Comparison of ENCODE assay signal across 8 cellular contexts in the genomic region with DNA sequence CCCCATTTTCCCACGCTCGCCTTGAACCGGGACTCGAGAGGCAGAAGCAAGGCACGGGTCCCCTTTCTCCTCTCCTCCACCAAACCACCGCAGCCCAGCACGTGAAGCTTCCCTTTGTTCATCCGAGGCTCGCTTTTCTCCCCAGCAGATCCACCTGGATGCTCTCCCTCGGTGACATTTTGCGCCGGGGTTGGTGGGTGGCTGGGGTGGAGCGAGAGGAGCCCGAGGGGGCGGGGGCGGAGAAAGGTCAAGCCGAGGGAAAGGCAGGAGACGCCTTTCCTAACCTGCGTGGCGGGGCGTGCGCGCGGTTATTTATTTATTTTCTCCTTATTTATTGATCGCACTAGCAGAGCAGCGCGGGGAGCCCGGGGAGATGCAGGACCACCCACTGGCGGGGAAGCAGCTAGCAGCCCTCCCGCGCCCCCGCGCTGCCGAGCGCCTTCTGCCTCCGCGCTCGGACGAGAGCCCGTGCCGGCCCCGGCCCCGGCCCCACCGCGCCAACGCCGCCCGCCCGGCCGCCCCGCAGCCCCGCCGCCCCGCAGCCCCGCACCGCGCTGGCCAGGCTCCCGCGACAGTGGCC. TPM values are rescaled to one million over a fixed set of nuclear protein-coding genes. Genes with fewer than 3 reads are reported as not detected.
A peak's percentile ranks its signal among the peaks of the same experiment; 100 is the strongest.
DNase-seq lines count a peak whose midpoint lies in the region; ATAC-seq and TF ChIP-seq lines count a peak whose summit lies in the region.

Gene KCND2 (plus strand): TSS at position 280 of the 580 bp plus-strand sequence.

- H4K20me1 ChIP-seq in PC-9 (ENCODE audit: insufficient read depth), result no peaks in the 10 kb centered on the region

- no peaks in the 10 kb centered on the region for H3K79me2 ChIP-seq in PC-9 (ENCODE audit: low read depth)

- no peak for TF ChIP-seq EP300 in ovary (IDR thresholded peaks at IDR 0.05)

- CTCF ChIA-PET in PC-9 (lab: Charles Lee), result interaction anchor here (0.6 to 1.4 kb wide), 3 partner anchors 337 to 452 kb away, joined by 3 to 5 read pairs (median 4); no protein-coding TSS in a partner anchor

- no peak within 1 kb of the TSS for H3K27ac Mint-ChIP-seq in activated T-cell treated with anti-CD3 and anti-CD28 coated beads, Interleukin-2, amount 50 U/mL, for 72 hours

- no TSS peak for BruUV-seq in PC-9 (replicated peaks; lab: Mats Ljungman, UMichigan)

- peak within 1 kb of the TSS; percentile 87 for H2AFZ ChIP-seq in PC-9

- H3K36me3 Mint-ChIP-seq in activated T-cell treated with anti-CD3 and anti-CD28 coated beads, Interleukin-2, amount 50 U/mL, for 72 hours (ENCODE audit: insufficient read depth in 2 of 2), result peaks cover 0 to 3% of the 10 kb centered on the region in 2 donors

- 1% methylated on average over 41 to 59 of the region's 59 CpGs for WGBS in ovary, 3 donors

- no peaks in the 10 kb centered on the region for H3F3A ChIP-seq in PC-9 (ENCODE audit: insufficient read depth, low read depth)

- H3K4me3 ChIP-seq in PC-9, result peak within 1 kb of the TSS; percentile 61
- peak within 1 kb of the TSS; percentile 65 for H3K4me3 ChIP-seq in fibroblast of pulmonary artery (replicated peaks; ENCODE audit: low read depth, low read length)
- peak within 1 kb of the TSS; percentile 52 for H3K4me3 ChIP-seq in ovary
- H3K4me3 ChIP-seq in effector memory CD4-positive, alpha-beta T cell (ENCODE audit: insufficient read depth, low read depth, low read length, poor library complexity, severe bottlenecking), result no peak within 1 kb of the TSS

- intact Hi-C loops in PC-9 (cut with micrococcal nuclease; ENCODE audit: unreplicated experiment) (loop anchor here (1.0 to 10.0 kb wide), 6 partner anchors 134 to 1003 kb away; no protein-coding TSS in a partner anchor), ovary (cut with DNase I) (loop anchor here (5.0 to 10.0 kb wide), 2 partner anchors 336 to 338 kb away; no protein-coding TSS in a partner anchor)

- no peak for TF ChIP-seq POLR2A in ovary (IDR thresholded peaks at IDR 0.05)

- DNase-seq in activated T-cell treated with anti-CD3 and anti-CD28 coated beads, Interleukin-2, amount 50 U/mL, for 72 hours, result no peak
- no peak for DNase-seq in activated T-cell treated with anti-CD3 and anti-CD28 coated beads, Interleukin-2, amount 50 U/mL, for 48 hours
- DNase-seq in PC-9 (peak in 1 of 2 experiments; percentile 34), fibroblast of pulmonary artery (ENCODE audit: low read depth) (peak; percentile 6), ovary (peak; percentile 35 to 66 (median 41)), NCI-H226 (no peak)
- no peak for DNase-seq in effector memory CD4-positive, alpha-beta T cell

- POLR2A ChIA-PET in PC-9 (lab: Charles Lee; ENCODE audit: unreplicated experiment), result interaction anchor here (0.5 kb wide), 1 partner anchor 1681 kb away, joined by 6 read pairs; no protein-coding TSS in a partner anchor

- H3K9me3 Mint-ChIP-seq in activated T-cell treated with anti-CD3 and anti-CD28 coated beads, Interleukin-2, amount 50 U/mL, for 72 hours, result peaks cover 0 to 5% of the 10 kb centered on the region in 2 donors

- H3K27ac ChIP-seq in PC-9 (no peak within 1 kb of the TSS), ovary (peak within 1 kb of the TSS; percentile 8 to 62)
- no peak within 1 kb of the TSS for H3K27ac ChIP-seq in effector memory CD4-positive, alpha-beta T cell (ENCODE audit: insufficient read depth, low read length, poor library complexity, severe bottlenecking)

- peak within 1 kb of the TSS; percentile 94 for H3K4me2 ChIP-seq in PC-9

- H3K4me3 Mint-ChIP-seq in activated T-cell treated with anti-CD3 and anti-CD28 coated beads, Interleukin-2, amount 50 U/mL, for 72 hours, result peak within 1 kb of the TSS; percentile 68 to 82

- no peaks in the 10 kb centered on the region for H3K9me2 ChIP-seq in PC-9 (ENCODE audit: insufficient read depth)

- TF ChIP-seq CTCF in PC-9 (conservative IDR thresholded peaks at IDR 0.05), result no peak
- no peak for TF ChIP-seq CTCF in fibroblast of pulmonary artery (IDR thresholded peaks at IDR 0.05; ENCODE audit: low read length, missing control alignments)
- TF ChIP-seq CTCF in ovary (IDR thresholded peaks at IDR 0.05), result no peak

- H3K27me3 ChIP-seq in PC-9 (ENCODE audit: insufficient read depth, low read depth) (0 out of 2 replicates have a peak, but pooled peaks cover 4% of the 10 kb centered on the region), ovary (no peaks in the 10 kb centered on the region)
- no peaks in the 10 kb centered on the region for H3K27me3 ChIP-seq in effector memory CD4-positive, alpha-beta T cell (replicated peaks; ENCODE audit: control insufficient read depth, insufficient read depth, low read length, poor library complexity, severe bottlenecking)

- no peaks in the 10 kb centered on the region for H3K9me3 ChIP-seq in PC-9 (ENCODE audit: insufficient read depth, low read depth)
- H3K9me3 ChIP-seq in ovary, result no peaks in the 10 kb centered on the region
- H3K9me3 ChIP-seq in effector memory CD4-positive, alpha-beta T cell (ENCODE audit: control insufficient read depth, low read length), result no peaks in the 10 kb centered on the region

- no peak for ATAC-seq in activated T-cell treated with anti-CD3 and anti-CD28 coated beads, Interleukin-2, amount 50 U/mL, for 72 hours (replicated peaks in 1 of 2)
- ATAC-seq in HG03039 (IDR thresholded peaks at IDR 0.05; ENCODE audit: unreplicated experiment), result peak; percentile 27

- no peaks in the 10 kb centered on the region for H3K4me1 ChIP-seq in PC-9 (replicated peaks; ENCODE audit: insufficient read depth)
- H3K4me1 ChIP-seq in ovary (ENCODE audit: insufficient read depth), result no peaks in the 10 kb centered on the region
- H3K4me1 ChIP-seq in effector memory CD4-positive, alpha-beta T cell (ENCODE audit: control insufficient read depth, insufficient read depth, low read length, poor library complexity, severe bottlenecking), result no peaks in the 10 kb centered on the region

- H3K36me3 ChIP-seq in PC-9 (ENCODE audit: low read depth) (no peaks in the 10 kb centered on the region), ovary (no peaks in the 10 kb centered on the region)
- no peaks in the 10 kb centered on the region for H3K36me3 ChIP-seq in effector memory CD4-positive, alpha-beta T cell (ENCODE audit: control insufficient read depth, insufficient read depth, low read length)

- H3K27me3 Mint-ChIP-seq in activated T-cell treated with anti-CD3 and anti-CD28 coated beads, Interleukin-2, amount 50 U/mL, for 72 hours (ENCODE audit: low read depth), result peaks cover 40% of the 10 kb centered on the region

- H3K4me1 Mint-ChIP-seq in activated T-cell treated with anti-CD3 and anti-CD28 coated beads, Interleukin-2, amount 50 U/mL, for 72 hours (ENCODE audit: low read depth), result peaks cover 3% of the 10 kb centered on the region

RNA-seq across cellular contexts. Expression of gene KCND2, which starts in this region (rescaled TPM):
- total RNA-seq in activated T-cell treated with anti-CD3 and anti-CD28 coated beads, Interleukin-2, amount 50 U/mL, for 72 hours, result not detected
- total RNA-seq in PC-9 (2021) (0.72 and 1.4 TPM in 2 replicates), ovary (10 to 100 TPM in 2 of 7 donors, 1 to 10 TPM in 5; 3.2 to 14.5 (median 7.7) TPM)
- polyA plus RNA-seq in ovary, result 1 to 10 TPM; 3.2 to 3.4 TPM

Comparison
In these comparisons a context has a peak if more than half of its experiments do, and no peak if none do; other contexts are left out.
1. DNase-seq: peak in fibroblast of pulmonary artery (single experiment) and ovary (5 of 5); none in activated T-cell treated with anti-CD3 and anti-CD28 coated beads, Interleukin-2, amount 50 U/mL, for 72 hours (0 of 2), activated T-cell treated with anti-CD3 and anti-CD28 coated beads, Interleukin-2, amount 50 U/mL, for 48 hours (0 of 2), effector memory CD4-positive, alpha-beta T cell (0 of 3) and NCI-H226 (single experiment).
2. H3K27ac ChIP-seq: peak in ovary (2 of 2); none in PC-9 (single experiment) and effector memory CD4-positive, alpha-beta T cell (single experiment).